In the genomic region with DNA sequence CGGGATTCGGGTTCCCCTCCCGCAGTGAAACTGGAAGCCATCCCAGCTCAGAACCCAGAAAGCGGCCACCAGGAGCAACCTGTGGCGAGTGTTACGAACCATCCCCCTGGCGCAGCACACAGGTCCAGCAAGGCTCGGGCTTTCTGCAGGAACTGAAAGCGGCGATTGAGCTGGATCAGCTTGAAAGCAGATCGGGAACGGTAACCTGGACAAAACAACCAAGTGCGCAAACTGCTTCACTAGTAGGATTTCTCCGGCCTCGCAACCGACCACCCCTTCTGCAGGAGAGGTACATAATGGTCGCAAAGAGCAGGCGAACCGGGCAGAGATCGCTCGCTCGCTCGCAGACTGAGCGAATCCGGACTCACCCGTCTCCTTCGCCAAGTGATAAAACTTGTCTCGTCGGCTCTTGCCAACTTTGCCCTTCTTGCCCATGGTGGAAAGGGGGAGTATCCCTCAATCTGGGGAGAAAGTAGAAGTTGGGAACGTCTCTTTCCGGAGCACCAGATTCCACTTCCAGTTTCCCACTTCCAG, we compare ENCODE assay signal across 8 cellular contexts. TPM values are rescaled to one million over a fixed set of nuclear protein-coding genes. Genes with fewer than 3 reads are reported as not detected.
DNase-seq lines count a peak whose midpoint lies in the region; ATAC-seq and TF ChIP-seq lines count a peak whose summit lies in the region.

No MANE protein-coding gene starts in this region.

- DNase-seq in stimulated activated CD4-positive, alpha-beta T cell treated with anti-CD3 and anti-CD28 coated beads, Interleukin-15, amount 100 ng/mL, for 24 hours: peak; percentile 38
- no peak for DNase-seq in stimulated activated CD4-positive, alpha-beta T cell treated with anti-CD3 and anti-CD28 coated beads, Interleukin-2, amount 100 ng/mL, for 24 hours
- DNase-seq in PC-3 (peak; percentile 33), HuH-7 (ENCODE audit: low spot score) (no peak)

- peaks cover 76% of the 10 kb centered on the region for H3K36me3 ChIP-seq in PC-3 (ENCODE audit: low read depth, low read length)
- H3K36me3 ChIP-seq in duodenal mucosa (ENCODE audit: control insufficient read depth in 1 of 2, insufficient read depth in 2 of 2, low read length in 2 of 2): peaks cover 61 to 70% of the 10 kb centered on the region in 2 donors
- peaks cover 57 to 65% of the 10 kb centered on the region in 2 donors for H3K36me3 ChIP-seq in mucosa of rectum (ENCODE audit: control insufficient read depth in 2 of 2, insufficient read depth in 2 of 2, low read length in 2 of 2)

- H3K9me3 ChIP-seq in PC-3 (ENCODE audit: low read length) (no peaks in the 10 kb centered on the region), duodenal mucosa (ENCODE audit: control insufficient read depth in 1 of 2, low read length in 2 of 2) (no peaks in the 10 kb centered on the region), mucosa of rectum (ENCODE audit: control insufficient read depth in 2 of 2, low read length in 2 of 2) (no peaks in the 10 kb centered on the region)

- no peak for TF ChIP-seq CTCF in PC-3 (conservative IDR thresholded peaks at IDR 0.05; ENCODE audit: low read depth, low read length)

- no peaks in the 10 kb centered on the region for H3K9me2 ChIP-seq in PC-3 (replicated peaks; ENCODE audit: low read length)

- no peaks in the 10 kb centered on the region for H3F3A ChIP-seq in PC-3 (ENCODE audit: low read length, unreplicated experiment)

- peak; percentile 8 for ATAC-seq in PC-3
- ATAC-seq in HG03095 (IDR thresholded peaks at IDR 0.05; ENCODE audit: unreplicated experiment): no peak
- ATAC-seq in GM21619 (IDR thresholded peaks at IDR 0.05; ENCODE audit: unreplicated experiment): no peak

- H3K9ac ChIP-seq in PC-3 (ENCODE audit: low read length): peak overlapping the region; percentile 91
- peak overlapping the region; percentile 76 for H3K9ac ChIP-seq in duodenal mucosa (ENCODE audit: low read depth in 1 of 2, low read length in 2 of 2)
- peak overlapping the region; percentile 82 to 90 for H3K9ac ChIP-seq in mucosa of rectum (ENCODE audit: low read depth in 1 of 2, low read length in 2 of 2)

- TSS peak; percentile 59 for BruUV-seq in PC-3 (replicated peaks; lab: Mats Ljungman, UMichigan)

- CTCF ChIA-PET in PC-3 (lab: Charles Lee): interaction anchor here (0.5 to 1.0 kb wide), 4 partner anchors 17 to 200 kb away, joined by 3 to 12 read pairs (median 4); partner anchors contain the start of gene CCDC47

- intact Hi-C loops in PC-3 (cut with micrococcal nuclease): loop anchor here (1.0 to 5.0 kb wide), 3 partner anchors 17 to 129 kb away; partner anchors contain the start of gene CCDC47

- H4K20me1 ChIP-seq in PC-3 (ENCODE audit: low read length): peaks cover 29% of the 10 kb centered on the region

- H3K4me3 ChIP-seq in PC-3 (ENCODE audit: low read length): peak overlapping the region; percentile 89
- peak overlapping the region; percentile 83 to 99 for H3K4me3 ChIP-seq in duodenal mucosa (ENCODE audit: low read depth in 1 of 2, low read length in 2 of 2)
- peak overlapping the region; percentile 91 to 98 for H3K4me3 ChIP-seq in mucosa of rectum (ENCODE audit: low read length in 2 of 2)

- peaks cover 66% of the 10 kb centered on the region for H3K79me2 ChIP-seq in PC-3 (ENCODE audit: low read length)

- H3K4me1 ChIP-seq in PC-3 (ENCODE audit: insufficient read depth, low read length) (peaks cover 22% of the 10 kb centered on the region), duodenal mucosa (ENCODE audit: control insufficient read depth in 1 of 2, insufficient read depth in 2 of 2, low read length in 2 of 2) (peaks cover 22 to 25% of the 10 kb centered on the region in 2 donors), mucosa of rectum (ENCODE audit: control insufficient read depth in 2 of 2, insufficient read depth in 2 of 2, low read length in 2 of 2) (peaks cover 18 to 22% of the 10 kb centered on the region in 2 donors)

- POLR2A ChIA-PET in PC-3 (lab: Charles Lee; ENCODE audit: unreplicated experiment): interaction anchor here (0.5 to 1.0 kb wide), 6 partner anchors 9 to 86 kb away, joined by 3 to 13 read pairs (median 6); partner anchors contain the start of gene CCDC47

- H3K27me3 ChIP-seq in PC-3 (ENCODE audit: low read length): no peaks in the 10 kb centered on the region
- no peaks in the 10 kb centered on the region for H3K27me3 ChIP-seq in duodenal mucosa (ENCODE audit: control insufficient read depth in 1 of 2, insufficient read depth in 2 of 2, low read length in 2 of 2)
- no peaks in the 10 kb centered on the region for H3K27me3 ChIP-seq in mucosa of rectum (ENCODE audit: control insufficient read depth in 2 of 2, insufficient read depth in 2 of 2, low read length in 2 of 2)

- H2AFZ ChIP-seq in PC-3 (ENCODE audit: low read length): peak overlapping the region; percentile 86

- H3K27ac ChIP-seq in PC-3 (ENCODE audit: low read length) (peak overlapping the region; percentile 81), duodenal mucosa (ENCODE audit: low read depth, low read length) (peak overlapping the region; percentile 89), mucosa of rectum (ENCODE audit: low read depth in 2 of 2, low read length in 2 of 2) (peak overlapping the region; percentile 88 to 92)

- H3K4me2 ChIP-seq in PC-3 (ENCODE audit: low read length): peak overlapping the region; percentile 97

RNA-seq across cellular contexts. Expression of gene PSMC5, which starts 0.7 kb away (rescaled TPM):
- 163 and 205 TPM in 2 replicates for total RNA-seq in PC-3 (2014; rRNA removed)

RNA-seq across cellular contexts. Expression of gene FTSJ3, which starts 0.9 kb away (rescaled TPM):
- total RNA-seq in PC-3 (2014; rRNA removed): 82.4 and 112 TPM in 2 replicates

RNA-seq across cellular contexts. Expression of gene SMARCD2, which starts 15.9 kb away (rescaled TPM):
- total RNA-seq in PC-3 (2014; rRNA removed): 152 and 156 TPM in 2 replicates

RNA-seq across cellular contexts. Expression of gene CSH2, which starts 46.9 kb away (rescaled TPM):
- not detected in 2 replicates for total RNA-seq in PC-3 (2014; rRNA removed)

RNA-seq across cellular contexts. Expression of gene DDX42, which starts 52.6 kb away (rescaled TPM):
- 72.4 and 89.0 TPM in 2 replicates for total RNA-seq in PC-3 (2014; rRNA removed)

Comparison
In these comparisons a context has a peak if more than half of its experiments do, and no peak if none do; other contexts are left out.
1. DNase-seq: peak in stimulated activated CD4-positive, alpha-beta T cell treated with anti-CD3 and anti-CD28 coated beads, Interleukin-15, amount 100 ng/mL, for 24 hours (single experiment) and PC-3 (single experiment); none in stimulated activated CD4-positive, alpha-beta T cell treated with anti-CD3 and anti-CD28 coated beads, Interleukin-2, amount 100 ng/mL, for 24 hours (0 of 2) and HuH-7 (single experiment).
2. Peak in every context shown above with its lines, with median percentiles within 50 percentile points of each other: H3K27ac ChIP-seq, H3K4me3 ChIP-seq and H3K9ac ChIP-seq.